In the genomic region with DNA sequence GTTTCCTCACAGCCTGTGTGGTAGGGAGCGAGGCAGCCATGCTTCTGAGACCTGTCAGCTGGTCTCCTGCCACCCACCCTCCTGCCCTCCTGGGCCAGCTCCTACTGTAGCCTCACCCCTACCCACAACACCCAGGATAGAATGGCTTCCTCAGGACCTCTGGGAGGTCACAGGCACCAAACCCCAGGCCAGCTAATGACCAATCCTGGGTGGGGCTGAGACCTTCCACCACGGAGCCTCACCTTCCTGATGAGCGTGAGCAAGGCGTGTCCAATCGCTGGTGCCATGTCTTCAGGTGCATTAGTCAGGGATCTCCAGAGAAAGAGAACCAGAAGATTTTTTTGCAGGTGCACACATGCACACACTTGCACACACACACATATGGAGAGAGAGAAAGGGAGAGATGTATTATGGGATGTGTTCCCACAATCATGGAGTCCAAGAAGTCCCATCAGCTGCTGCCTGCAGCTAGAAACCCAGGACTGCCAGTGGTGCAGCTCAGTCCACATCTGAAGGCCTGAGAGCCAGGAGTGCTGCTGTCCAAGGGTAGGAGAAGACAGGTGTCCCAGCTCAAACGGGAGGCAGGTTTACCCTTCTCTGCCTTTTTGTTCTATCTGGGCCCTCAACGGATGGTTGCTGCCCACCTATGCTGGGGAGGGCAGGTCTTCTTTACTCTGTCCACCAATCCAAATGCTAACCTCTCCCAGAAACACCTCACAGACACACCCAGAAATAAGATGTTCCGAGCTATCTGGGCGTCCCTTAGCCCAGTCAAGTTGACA, we compare ENCODE assay signal across 21 cellular contexts.
"Had no signal": no experiment of that assay in that cellular context is flagged by ENCODE, and none has a peak within 500 bp of the region (broad histone marks: within the 10 kb centered on the region; RNA-seq: fewer than 3 reads in every experiment).

No MANE protein-coding gene starts in this region.

- H3K9me3 ChIP-seq: body of pancreas, left ventricle myocardium inferior, ovary, psoas muscle had no signal

- H3K27ac Mint-ChIP-seq: activated B cell treated with CpG ODN at 0.5 μM for 24 hours; activated CD4-positive, alpha-beta T cell treated with anti-CD3 and anti-CD28 coated beads for 36 hours; activated naive CD4-positive, alpha-beta T cell treated with anti-CD3 and anti-CD28 coated beads, Interleukin-2, amount 50 U/mL, for 24 hours; natural killer cell; stimulated activated naive CD8-positive, alpha-beta T cell treated with anti-CD3 and anti-CD28 coated beads, Interleukin-15, Interleukin-2, amounts not matched to agents 100 ng/mL and 50 ng/mL, for 24 hours; T-helper 1 cell treated with Interleukin-12 subunit alpha and Interleukin-12 subunit beta and Interleukin-4 antibody, amounts not matched to agents 30 μg/mL and 1 μg/mL, for 36 hours had no signal

- H3K36me3 Mint-ChIP-seq: activated naive CD4-positive, alpha-beta T cell treated with anti-CD3 and anti-CD28 coated beads, Interleukin-2, amount 50 U/mL, for 24 hours; natural killer cell had no signal

- H3K4me3 Mint-ChIP-seq: activated B cell treated with CpG ODN at 0.5 μM for 24 hours; activated CD4-positive, alpha-beta T cell treated with anti-CD3 and anti-CD28 coated beads for 36 hours; activated naive CD4-positive, alpha-beta T cell treated with anti-CD3 and anti-CD28 coated beads, Interleukin-2, amount 50 U/mL, for 24 hours; natural killer cell; stimulated activated naive CD8-positive, alpha-beta T cell treated with anti-CD3 and anti-CD28 coated beads, Interleukin-15, Interleukin-2, amounts not matched to agents 100 ng/mL and 50 ng/mL, for 24 hours; T-helper 1 cell treated with Interleukin-12 subunit alpha and Interleukin-12 subunit beta and Interleukin-4 antibody, amounts not matched to agents 30 μg/mL and 1 μg/mL, for 36 hours had no signal

- H3K4me3 ChIP-seq: body of pancreas, dorsolateral prefrontal cortex, left ventricle myocardium inferior, ovary, psoas muscle, tibial nerve had no signal

- H3K27me3 ChIP-seq: body of pancreas, dorsolateral prefrontal cortex, ovary, tibial nerve had no signal

- H3K27ac ChIP-seq: body of pancreas, dorsolateral prefrontal cortex, epithelial cell of prostate, left ventricle myocardium inferior, ovary, psoas muscle, tibial nerve had no signal

- H3K9me3 Mint-ChIP-seq: activated B cell treated with CpG ODN at 0.5 μM for 24 hours; activated naive CD4-positive, alpha-beta T cell treated with anti-CD3 and anti-CD28 coated beads, Interleukin-2, amount 50 U/mL, for 24 hours; natural killer cell; stimulated activated naive CD8-positive, alpha-beta T cell treated with anti-CD3 and anti-CD28 coated beads, Interleukin-15, Interleukin-2, amounts not matched to agents 100 ng/mL and 50 ng/mL, for 24 hours; T-helper 1 cell treated with Interleukin-12 subunit alpha and Interleukin-12 subunit beta and Interleukin-4 antibody, amounts not matched to agents 30 μg/mL and 1 μg/mL, for 36 hours had no signal

- H3K36me3 ChIP-seq: left ventricle myocardium inferior, ovary, tibial nerve had no signal

- ATAC-seq: activated CD4-positive, alpha-beta T cell treated with anti-CD3 and anti-CD28 coated beads for 36 hours; body of pancreas; natural killer cell; psoas muscle; right cardiac atrium had no signal

- H3K4me1 ChIP-seq: body of pancreas, left ventricle myocardium inferior, psoas muscle had no signal

- H3K4me1 Mint-ChIP-seq: activated B cell treated with CpG ODN at 0.5 μM for 24 hours; activated CD4-positive, alpha-beta T cell treated with anti-CD3 and anti-CD28 coated beads for 36 hours; activated naive CD4-positive, alpha-beta T cell treated with anti-CD3 and anti-CD28 coated beads, Interleukin-2, amount 50 U/mL, for 24 hours; natural killer cell had no signal

- H3K27me3 Mint-ChIP-seq: activated CD4-positive, alpha-beta T cell treated with anti-CD3 and anti-CD28 coated beads for 36 hours; activated naive CD4-positive, alpha-beta T cell treated with anti-CD3 and anti-CD28 coated beads, Interleukin-2, amount 50 U/mL, for 24 hours had no signal

- DNase-seq: activated B cell treated with CpG ODN at 0.5 μM for 24 hours; activated CD4-positive, alpha-beta T cell treated with anti-CD3 and anti-CD28 coated beads for 36 hours; activated CD4-positive, alpha-beta T cell treated with anti-CD3 and anti-CD28 coated beads, Interleukin-2, amount 50 U/mL, for 4 hours; activated gamma-delta T cell treated with Interleukin-2 at 50 U/mL for 16 hours; anterior cingulate cortex; body of pancreas; left ventricle myocardium inferior; mammary epithelial cell; midbrain; natural killer cell; psoas muscle; stimulated activated CD4-positive, alpha-beta T cell treated with anti-CD3 and anti-CD28 coated beads, Interleukin-1b, Interleukin-23, amount 100 ng/mL, for 48 hours; T1000 had no signal
